In genomic region chr1:150516050-150516591, GRCh38 we compare ENCODE assay signal across 8 cellular contexts. TPM values are rescaled to one million over a fixed set of nuclear protein-coding genes. Genes with fewer than 3 reads are reported as not detected.
DNase-seq lines count a peak whose midpoint lies in the region; FAIRE-seq and TF ChIP-seq lines count a peak whose summit lies in the region.

No MANE protein-coding gene starts in this region.

- H2AFZ ChIP-seq in keratinocyte (ENCODE audit: control insufficient read depth, low read length) = peak overlapping the region; percentile 46

- peaks cover 20% of the 10 kb centered on the region for H3K4me1 Mint-ChIP-seq in activated CD4-positive, alpha-beta T cell treated with anti-CD3 and anti-CD28 coated beads, Interleukin-2, amount 10 ng/mL, durations not matched to agents 7 days and 5 days

- no peak for FAIRE-seq in keratinocyte (lab: Jason Lieb, UNC)

- no peaks in the 10 kb centered on the region for H4K20me1 ChIP-seq in keratinocyte (ENCODE audit: control insufficient read depth, extremely low read depth, insufficient read depth, low read length)

- H3K36me3 Mint-ChIP-seq in activated CD4-positive, alpha-beta T cell treated with anti-CD3 and anti-CD28 coated beads, Interleukin-2, amount 10 ng/mL, durations not matched to agents 7 days and 5 days (ENCODE audit: low read depth) = no peaks in the 10 kb centered on the region

- H3K36me3 ChIP-seq in keratinocyte (ENCODE audit: control insufficient read depth in 2 of 2, extremely low read depth in 1 of 2, insufficient read depth in 2 of 2, low read length in 2 of 2) = peaks cover 8 to 14% of the 10 kb centered on the region in 2 experiments

- no peaks in the 10 kb centered on the region for H3K27me3 ChIP-seq in keratinocyte (ENCODE audit: control insufficient read depth, extremely low read depth, insufficient read depth, low read length)

- H3K9me3 ChIP-seq in keratinocyte (ENCODE audit: control insufficient read depth, low read depth, low read length) = no peaks in the 10 kb centered on the region

- H3K27ac Mint-ChIP-seq in activated CD4-positive, alpha-beta T cell treated with anti-CD3 and anti-CD28 coated beads, Interleukin-2, amount 10 ng/mL, durations not matched to agents 7 days and 5 days = peak overlapping the region; percentile 43

- H3K4me1 ChIP-seq in keratinocyte (ENCODE audit: control insufficient read depth, extremely low read depth, insufficient read depth, low read length) = peaks cover 23% of the 10 kb centered on the region

- H3K4me3 ChIP-seq in astrocyte of the cerebellum (ENCODE audit: low read depth, low read length) = peak overlapping the region; percentile 57
- peak overlapping the region; percentile 29 to 40 (median 31) for H3K4me3 ChIP-seq in keratinocyte (ENCODE audit: control insufficient read depth in 2 of 3, extremely low read depth in 1 of 3, insufficient read depth in 2 of 3, low read depth in 1 of 3, low read length in 3 of 3)

- in situ Hi-C loops in astrocyte of the cerebellum (cut with HindIII; ENCODE audit: low sequenced_read_pairs) = no loop called here

- CTCF ChIA-PET in activated CD4-positive, alpha-beta T cell treated with anti-CD3 and anti-CD28 coated beads, Interleukin-2, amount 10 ng/mL, durations not matched to agents 7 days and 5 days (lab: Charles Lee) = interaction anchor here (0.6 to 4.1 kb wide), 13 partner anchors 8 to 354 kb away, joined by 3 to 16 read pairs (median 4); partner anchors contain the start of genes ECM1 and RPRD2

- H3K9ac ChIP-seq in keratinocyte (ENCODE audit: control insufficient read depth, extremely low read depth, insufficient read depth, low read length) = peak overlapping the region; percentile 67

- TF ChIP-seq CTCF in astrocyte of the cerebellum (IDR thresholded peaks at IDR 0.05; ENCODE audit: low read depth, low read length, missing control alignments) = no peak
- no peak for TF ChIP-seq CTCF in keratinocyte (optimal IDR thresholded peaks at IDR 0.05 in 1 of 3, IDR thresholded peaks at IDR 0.05 in 1 of 3, conservative IDR thresholded peaks at IDR 0.05 in 1 of 3; ENCODE audit: extremely low read depth in 1 of 3, insufficient read depth in 2 of 3, low read length in 3 of 3)

- no peak overlapping the region for H3K27ac ChIP-seq in keratinocyte (ENCODE audit: control insufficient read depth, insufficient read depth, low read length)

- POLR2A ChIA-PET in activated CD4-positive, alpha-beta T cell treated with anti-CD3 and anti-CD28 coated beads, Interleukin-2, amount 10 ng/mL, durations not matched to agents 7 days and 5 days (lab: Charles Lee) = interaction anchor here (0.5 to 0.9 kb wide), 3 partner anchors 33 to 154 kb away, joined by 4 to 7 read pairs (median 6); no protein-coding TSS in a partner anchor

- H3K9me3 Mint-ChIP-seq in activated CD4-positive, alpha-beta T cell treated with anti-CD3 and anti-CD28 coated beads, Interleukin-2, amount 10 ng/mL, durations not matched to agents 7 days and 5 days = no peaks in the 10 kb centered on the region

- H3K4me3 Mint-ChIP-seq in activated CD4-positive, alpha-beta T cell treated with anti-CD3 and anti-CD28 coated beads, Interleukin-2, amount 10 ng/mL, durations not matched to agents 7 days and 5 days = peak overlapping the region; percentile 81

- H3K9me1 ChIP-seq in keratinocyte (ENCODE audit: control insufficient read depth, extremely low read depth, insufficient read depth, low read length) = no peaks in the 10 kb centered on the region

- DNase-seq in activated CD4-positive, alpha-beta T cell treated with anti-CD3 and anti-CD28 coated beads, Interleukin-2, amount 10 ng/mL, durations not matched to agents 7 days and 5 days = peak; percentile 16
- DNase-seq in activated CD4-positive, alpha-beta T cell treated with anti-CD3 and anti-CD28 coated beads for 4 hours = no peak
- DNase-seq in NCI-H526 (lab: John Stamatoyannopoulos, UW) (peak; percentile 96), astrocyte of the cerebellum (ENCODE audit: low read depth) (no peak), keratinocyte (ENCODE audit: low read depth, low spot score) (no peak), islet precursor cell (no peak)
- peak; percentile 3 for DNase-seq in stimulated activated naive CD4-positive, alpha-beta T cell treated with Interleukin-2 at 50 U/mL for 16 hours (lab: John Stamatoyannopoulos, UW)
- DNase-seq in activated effector memory CD4-positive, alpha-beta T cell treated with anti-CD3 and anti-CD28 coated beads, Interleukin-2, amount 50 U/mL, for 16 hours = no peak

- H3K79me2 ChIP-seq in keratinocyte (ENCODE audit: control insufficient read depth, insufficient read depth, low read length) = no peaks in the 10 kb centered on the region

- dilution Hi-C loops in keratinocyte (cut with MboI; ENCODE audit: extremely low pct_ligation_motif_present, low sequenced_read_pairs) = no loop called here

- peak overlapping the region; percentile 78 for H3K4me2 ChIP-seq in keratinocyte (ENCODE audit: control insufficient read depth, extremely low read depth, insufficient read depth, low read depth, low read length)

- peaks cover under 1% of the 10 kb centered on the region for H3K27me3 Mint-ChIP-seq in activated CD4-positive, alpha-beta T cell treated with anti-CD3 and anti-CD28 coated beads, Interleukin-2, amount 10 ng/mL, durations not matched to agents 7 days and 5 days

RNA-seq across cellular contexts. Expression of gene FALEC, which starts 0.6 kb away (rescaled TPM):
- total RNA-seq in activated CD4-positive, alpha-beta T cell treated with anti-CD3 and anti-CD28 coated beads, Interleukin-2, amount 10 ng/mL, durations not matched to agents 7 days and 5 days = under 1 TPM in 1 of 2 experiments, not detected in 1; 0.64 TPM
- polyA plus RNA-seq in keratinocyte = 0.12 to 0.13 TPM in 2 of 3 replicates, not detected in the other
- 1.0 TPM for polyA plus RNA-seq in keratinocyte (2011; ENCODE audit: low read depth)
- not detected in 2 replicates for polyA plus RNA-seq in keratinocyte (2011; cell fraction: cytosol; rRNA removed)
- 0.29 TPM in 1 of 2 replicates, not detected in the other for polyA plus RNA-seq in keratinocyte (2011; cell fraction: nucleus; rRNA removed)
- not detected in 2 replicates for polyA plus RNA-seq in keratinocyte (2012; ENCODE audit: low replicate concordance)
- not detected in 3 replicates for polyA minus RNA-seq in keratinocyte
- not detected for polyA minus RNA-seq in keratinocyte (2011; cell fraction: cytosol; rRNA and poly(A)+ RNA removed)
- not detected in 2 replicates for polyA minus RNA-seq in keratinocyte (2011; cell fraction: nucleus; rRNA and poly(A)+ RNA removed)

RNA-seq across cellular contexts. Expression of gene ECM1, which starts 8.2 kb away (rescaled TPM):
- 1 to 10 TPM in 1 of 2 experiments, under 1 TPM in 1; 0.87 to 1.2 TPM for total RNA-seq in activated CD4-positive, alpha-beta T cell treated with anti-CD3 and anti-CD28 coated beads, Interleukin-2, amount 10 ng/mL, durations not matched to agents 7 days and 5 days
- polyA plus RNA-seq in keratinocyte = 23.6 to 63.8 TPM (median 26.3 TPM) in 3 replicates
- polyA plus RNA-seq in keratinocyte (2011; ENCODE audit: low read depth) = 36.6 TPM
- 20.3 and 27.6 TPM in 2 replicates for polyA plus RNA-seq in keratinocyte (2011; cell fraction: cytosol; rRNA removed)
- 116 and 156 TPM in 2 replicates for polyA plus RNA-seq in keratinocyte (2011; cell fraction: nucleus; rRNA removed)
- polyA plus RNA-seq in keratinocyte (2012; ENCODE audit: low replicate concordance) = 70.1 and 304 TPM in 2 replicates
- 28.0 to 109 TPM (median 28.7 TPM) in 3 replicates for polyA minus RNA-seq in keratinocyte
- polyA minus RNA-seq in keratinocyte (2011; cell fraction: cytosol; rRNA and poly(A)+ RNA removed) = 24.2 TPM
- polyA minus RNA-seq in keratinocyte (2011; cell fraction: nucleus; rRNA and poly(A)+ RNA removed) = 82.8 and 93.0 TPM in 2 replicates

RNA-seq across cellular contexts. Expression of gene TARS2, which starts 28.9 kb away (rescaled TPM):
- total RNA-seq in activated CD4-positive, alpha-beta T cell treated with anti-CD3 and anti-CD28 coated beads, Interleukin-2, amount 10 ng/mL, durations not matched to agents 7 days and 5 days = 10 to 100 TPM; 31.9 to 35.9 TPM
- 26.6 to 37.5 TPM (median 28.4 TPM) in 3 replicates for polyA plus RNA-seq in keratinocyte
- polyA plus RNA-seq in keratinocyte (2011; ENCODE audit: low read depth) = 34.6 TPM
- polyA plus RNA-seq in keratinocyte (2011; cell fraction: cytosol; rRNA removed) = 13.8 and 20.0 TPM in 2 replicates
- 48.9 and 49.0 TPM in 2 replicates for polyA plus RNA-seq in keratinocyte (2011; cell fraction: nucleus; rRNA removed)
- polyA plus RNA-seq in keratinocyte (2012; ENCODE audit: low replicate concordance) = 24.2 and 26.7 TPM in 2 replicates
- polyA minus RNA-seq in keratinocyte = 26.9 to 60.2 TPM (median 37.6 TPM) in 3 replicates
- 11.1 TPM for polyA minus RNA-seq in keratinocyte (2011; cell fraction: cytosol; rRNA and poly(A)+ RNA removed)
- 26.5 and 35.8 TPM in 2 replicates for polyA minus RNA-seq in keratinocyte (2011; cell fraction: nucleus; rRNA and poly(A)+ RNA removed)

RNA-seq across cellular contexts. Expression of gene ADAMTSL4, which starts 33.1 kb away (rescaled TPM):
- under 1 TPM; 0.06 to 0.15 TPM for total RNA-seq in activated CD4-positive, alpha-beta T cell treated with anti-CD3 and anti-CD28 coated beads, Interleukin-2, amount 10 ng/mL, durations not matched to agents 7 days and 5 days
- polyA plus RNA-seq in keratinocyte = 7.0 to 22.8 TPM (median 7.0 TPM) in 3 replicates
- polyA plus RNA-seq in keratinocyte (2011; ENCODE audit: low read depth) = 29.1 TPM
- 13.1 and 16.6 TPM in 2 replicates for polyA plus RNA-seq in keratinocyte (2011; cell fraction: cytosol; rRNA removed)
- polyA plus RNA-seq in keratinocyte (2011; cell fraction: nucleus; rRNA removed) = 105 and 147 TPM in 2 replicates
- 8.6 and 128 TPM in 2 replicates for polyA plus RNA-seq in keratinocyte (2012; ENCODE audit: low replicate concordance)
- 7.5 to 15.6 TPM (median 14.2 TPM) in 3 replicates for polyA minus RNA-seq in keratinocyte
- polyA minus RNA-seq in keratinocyte (2011; cell fraction: cytosol; rRNA and poly(A)+ RNA removed) = 13.2 TPM
- 33.8 and 40.9 TPM in 2 replicates for polyA minus RNA-seq in keratinocyte (2011; cell fraction: nucleus; rRNA and poly(A)+ RNA removed)

Comparison
In these comparisons a context has a peak if more than half of its experiments do, and no peak if none do; other contexts are left out.
1. DNase-seq: peak in activated CD4-positive, alpha-beta T cell treated with anti-CD3 and anti-CD28 coated beads, Interleukin-2, amount 10 ng/mL, durations not matched to agents 7 days and 5 days (single experiment), NCI-H526 (2 of 2) and stimulated activated naive CD4-positive, alpha-beta T cell treated with Interleukin-2 at 50 U/mL for 16 hours (single experiment); none in activated CD4-positive, alpha-beta T cell treated with anti-CD3 and anti-CD28 coated beads for 4 hours (0 of 2), astrocyte of the cerebellum (single experiment), keratinocyte (single experiment), activated effector memory CD4-positive, alpha-beta T cell treated with anti-CD3 and anti-CD28 coated beads, Interleukin-2, amount 50 U/mL, for 16 hours (single experiment) and islet precursor cell (single experiment).